17 cellular contexts compared by ENCODE assay signal in genomic region chr1:241406421-241406820, GRCh38. TPM values are rescaled to one million over a fixed set of nuclear protein-coding genes. Genes with fewer than 3 reads are reported as not detected.
DNase-seq lines count a peak whose midpoint lies in the region; FAIRE-seq and TF ChIP-seq lines count a peak whose summit lies in the region.
"Had no signal": no experiment of that assay in that cellular context is flagged by ENCODE, and none has a peak within 500 bp of the region (broad histone marks: within the 10 kb centered on the region; RNA-seq: fewer than 3 reads in every experiment).

No MANE protein-coding gene starts in this region.

- no peak overlapping the region for H3K4ac ChIP-seq in H1 (replicated peaks; ENCODE audit: insufficient read length, low read depth, low read length)
- no peak overlapping the region for H3K4ac ChIP-seq in mesenchymal stem cell (ENCODE audit: low read depth in 1 of 2, low read length in 2 of 2)

- H3K23ac ChIP-seq in H1 (ENCODE audit: insufficient read length) (peak overlapping the region; percentile 47), mesenchymal stem cell (ENCODE audit: low read length in 2 of 2) (no peak overlapping the region)

- TF ChIP-seq CTCF in H1 (IDR thresholded peaks at IDR 0.05; ENCODE audit: control extremely low read depth in 1 of 3, insufficient read depth in 1 of 3, low read depth in 1 of 3, low read length in 3 of 3) (no peak), coronary artery (IDR thresholded peaks at IDR 0.05) (no peak)

- no peaks in the 10 kb centered on the region for H3K79me1 ChIP-seq in H1 (ENCODE audit: low read depth, low read length)
- no peaks in the 10 kb centered on the region for H3K79me1 ChIP-seq in mesenchymal stem cell (replicated peaks; ENCODE audit: low read length, poor library complexity, severe bottlenecking)

- no peak overlapping the region for H2BK5ac ChIP-seq in H1 (ENCODE audit: low read depth, low read length)
- H2BK5ac ChIP-seq in mesenchymal stem cell (ENCODE audit: low read depth, low read length, poor library complexity, severe bottlenecking) = no peak overlapping the region

- DNase-seq in A172 (ENCODE audit: low spot score) (peak; percentile 87), M059J (ENCODE audit: low read depth) (peak; percentile 70), H1 (ENCODE audit: low read depth in 1 of 2, low spot score in 2 of 2) (no peak), mesenchymal stem cell (no peak), DMS79 treated with DMSO at 0.1 percent for 48 hours (lab: John Stamatoyannopoulos, UW) (no peak), coronary artery (ENCODE audit: low spot score) (no peak), SK-N-DZ (ENCODE audit: low spot score) (no peak), NCI-H1105 treated with DMSO at 0.1 percent for 48 hours (lab: John Stamatoyannopoulos, UW) (no peak)
- DNase-seq: Calu3; CD8-positive, alpha-beta T cell; GF-D8; GOT3; H9 had no signal

- no peak overlapping the region for H2AFZ ChIP-seq in H1 (ENCODE audit: low read length)
- no peak overlapping the region for H2AFZ ChIP-seq in mesenchymal stem cell (ENCODE audit: low read depth, low read length)

- H2BK15ac ChIP-seq in H1 (ENCODE audit: low read length) (no peak overlapping the region), mesenchymal stem cell (ENCODE audit: low read depth, poor library complexity, severe bottlenecking) (no peak overlapping the region)

- no peak overlapping the region for H3K56ac ChIP-seq in H1 (replicated peaks; ENCODE audit: insufficient read length, low read depth, low read length)

- no peak for TF ChIP-seq POLR2A in H1 (IDR thresholded peaks at IDR 0.05; ENCODE audit: control extremely low read depth in 1 of 2, low read depth in 2 of 2, low read length in 2 of 2)

- H3K27me3 ChIP-seq in H1 (replicated peaks in 1 of 4; ENCODE audit: control insufficient read depth in 3 of 4, extremely low read depth in 1 of 4, insufficient read depth in 3 of 4, low read length in 3 of 4) = no peaks in the 10 kb centered on the region
- H3K27me3 ChIP-seq in mesenchymal stem cell (ENCODE audit: control insufficient read depth in 1 of 2, insufficient read depth in 1 of 2, low read length in 2 of 2) = no peaks in the 10 kb centered on the region
- H3K27me3 ChIP-seq: BLaER1 had no signal

- no peak overlapping the region for H3K4me2 ChIP-seq in H1 (ENCODE audit: insufficient read depth in 1 of 2, low read depth in 2 of 2, low read length in 2 of 2)
- H3K4me2 ChIP-seq in mesenchymal stem cell (ENCODE audit: low read length, poor library complexity, severe bottlenecking) = no peak overlapping the region
- H3K4me2 ChIP-seq: BLaER1 had no signal

- CTCF ChIA-PET in H1 (lab: Charles Lee; ENCODE audit: partially characterized antibody) = interaction anchor here (1.1 to 2.5 kb wide), 5 partner anchors 9 to 519 kb away, joined by 3 to 11 read pairs (median 6); no protein-coding TSS in a partner anchor

- H4K8ac ChIP-seq in H1 (ENCODE audit: extremely low read depth, insufficient read depth, low read length) (no peak overlapping the region), mesenchymal stem cell (ENCODE audit: low read length) (peak overlapping the region; percentile 28)

- H4K91ac ChIP-seq in H1 (replicated peaks; ENCODE audit: insufficient read length, low read length) = no peak overlapping the region
- no peak overlapping the region for H4K91ac ChIP-seq in mesenchymal stem cell (ENCODE audit: low read length)

- H3K27ac ChIP-seq in H1 (ENCODE audit: low read depth, low read length) (no peak overlapping the region), mesenchymal stem cell (ENCODE audit: low read length, poor library complexity, severe bottlenecking) (no peak overlapping the region), coronary artery (no peak overlapping the region)
- H3K27ac ChIP-seq: 22Rv1, BLaER1 had no signal

- H3K4me1 ChIP-seq in H1 (replicated peaks in 1 of 4; ENCODE audit: control insufficient read depth in 3 of 4, insufficient read depth in 4 of 4, low read length in 3 of 4) (no peaks in the 10 kb centered on the region), mesenchymal stem cell (ENCODE audit: control insufficient read depth, insufficient read depth, low read depth, low read length) (no peaks in the 10 kb centered on the region)

- 89% methylated on average over 3 of the region's 3 CpGs; no CpG with 5 or more reads in 1 of the 2 experiments for WGBS in H1 (ENCODE audit: extremely low coverage in 1 of 2, insufficient coverage in 1 of 2, insufficient read length in 1 of 2, insufficient replicate concordance in 2 of 2, low coverage in 1 of 2, low lambda C conversion rate in 2 of 2, missing lambda C conversion rate in 1 of 2), 2 experiments
- over 99% methylated on average over 3 of the region's 3 CpGs for WGBS in mesenchymal stem cell

- H3K9me3 ChIP-seq in H1 (ENCODE audit: insufficient read depth in 2 of 2, low read depth in 1 of 2, low read length in 1 of 2) = no peaks in the 10 kb centered on the region
- no peaks in the 10 kb centered on the region for H3K9me3 ChIP-seq in mesenchymal stem cell (ENCODE audit: control insufficient read depth, low read length)
- H3K9me3 ChIP-seq: BLaER1 had no signal

- H3K79me2 ChIP-seq in H1 (ENCODE audit: control insufficient read depth in 1 of 2, insufficient read depth in 2 of 2, low read length in 2 of 2) = no peaks in the 10 kb centered on the region

- H3K23me2 ChIP-seq in H1 (ENCODE audit: low read depth, low read length) = no peaks in the 10 kb centered on the region; the same call in 1 of the 2 replicates

- H2AK5ac ChIP-seq in H1 (ENCODE audit: low read depth, low read length) = no peak overlapping the region
- no peak overlapping the region for H2AK5ac ChIP-seq in mesenchymal stem cell (ENCODE audit: low read length, severe bottlenecking)

- H3K9ac ChIP-seq in H1 (replicated peaks in 1 of 4; ENCODE audit: extremely low read depth in 1 of 4, low read depth in 3 of 4, low read length in 3 of 4) = no peak overlapping the region
- H3K9ac ChIP-seq in mesenchymal stem cell (ENCODE audit: low read length) = no peak overlapping the region
- H3K9ac ChIP-seq: BLaER1 had no signal

- no peak overlapping the region for H2BK120ac ChIP-seq in H1 (replicated peaks; ENCODE audit: low read depth, low read length)
- H2BK120ac ChIP-seq in mesenchymal stem cell (ENCODE audit: low read depth, low read length) = no peak overlapping the region

- no peaks in the 10 kb centered on the region for H4K20me1 ChIP-seq in H1 (replicated peaks in 1 of 2; ENCODE audit: control insufficient read depth in 1 of 2, insufficient read depth in 2 of 2, low read length in 2 of 2)
- H4K20me1 ChIP-seq: BLaER1 had no signal

- FAIRE-seq in H1 (lab: Jason Lieb, UNC) = no peak

- no peak overlapping the region for H2BK20ac ChIP-seq in H1 (ENCODE audit: low read length)

- no peak for TF ChIP-seq EP300 in H1 (IDR thresholded peaks at IDR 0.05; ENCODE audit: borderline replicate concordance in 1 of 2, low read depth in 2 of 2, low read length in 2 of 2)

- POLR2A ChIA-PET in H1 (lab: Charles Lee; ENCODE audit: partially characterized antibody) = interaction anchor here (1.5 kb wide), 1 partner anchor 9 kb away, joined by 4 read pairs; no protein-coding TSS in a partner anchor

- no peak overlapping the region for H4K5ac ChIP-seq in H1 (ENCODE audit: insufficient read length, low read depth, low read length)

- H3K4me3 ChIP-seq in H1 (ENCODE audit: extremely low read depth in 1 of 4, insufficient read depth in 2 of 4, low read depth in 3 of 4, low read length in 4 of 4) (no peak overlapping the region), mesenchymal stem cell (ENCODE audit: insufficient read depth in 1 of 2, low read depth in 1 of 2, low read length in 2 of 2) (no peak overlapping the region), coronary artery (no peak overlapping the region)
- H3K4me3 ChIP-seq: BLaER1 had no signal

- H3K36me3 ChIP-seq in H1 (ENCODE audit: control insufficient read depth in 2 of 4, insufficient read depth in 4 of 4, low read length in 3 of 4) (no peaks in the 10 kb centered on the region), mesenchymal stem cell (ENCODE audit: control insufficient read depth in 1 of 2, insufficient read depth in 2 of 2, low read depth in 1 of 2, low read length in 2 of 2) (no peaks in the 10 kb centered on the region)
- H3K36me3 ChIP-seq: BLaER1 had no signal

- no peak overlapping the region for H2BK12ac ChIP-seq in H1 (ENCODE audit: low read depth, low read length)
- H2BK12ac ChIP-seq in mesenchymal stem cell (ENCODE audit: low read length in 2 of 2) = no peak overlapping the region

- no peak for TF ChIP-seq RAD21 in H1 (IDR thresholded peaks at IDR 0.05 in 1 of 2, conservative IDR thresholded peaks at IDR 0.05 in 1 of 2; ENCODE audit: low read depth in 2 of 2, low read length in 2 of 2)

- H3K18ac ChIP-seq in H1 (ENCODE audit: extremely low read depth, low read length) (no peak overlapping the region), mesenchymal stem cell (ENCODE audit: low read depth in 1 of 2, low read length in 2 of 2) (no peak overlapping the region)

- H3K14ac ChIP-seq in H1 (ENCODE audit: insufficient read length) = no peak overlapping the region
- H3K14ac ChIP-seq in mesenchymal stem cell (ENCODE audit: low read length in 2 of 2) = no peak overlapping the region

TF ChIP-seq in H1, 55 proteins besides CTCF, POLR2A, EP300 and RAD21 (continues in another document):
- TF ChIP-seq SAP30 (IDR thresholded peaks at IDR 0.05; ENCODE audit: insufficient read depth, insufficient replicate concordance, low read length) (no peak), JUND (IDR thresholded peaks at IDR 0.05; ENCODE audit: low read length) (no peak), GABPA (IDR thresholded peaks at IDR 0.05; ENCODE audit: borderline replicate concordance, insufficient read depth, low read length) (no peak), ASH2L (IDR thresholded peaks at IDR 0.05; ENCODE audit: low read length) (no peak), FOSL1 (IDR thresholded peaks at IDR 0.05; ENCODE audit: insufficient read depth, low read depth, low read length) (no peak), NANOG (IDR thresholded peaks at IDR 0.05; ENCODE audit: insufficient read depth, low read depth, low read length, poor library complexity, severe bottlenecking) (no peak)

RNA-seq across cellular contexts. Expression of gene RGS7, which starts 49.4 kb away (rescaled TPM):
- 12.4 and 16.5 TPM in 2 replicates for total RNA-seq in A172 (2014; rRNA removed; shearing (Covaris generic))
- 4.5 and 7.4 TPM in 2 replicates for total RNA-seq in M059J (2014; rRNA removed; shearing (Covaris generic))
- 2.1 and 3.0 TPM in 2 replicates for total RNA-seq in H1 (2021; fragmentation: NEBNext Ultra II Directional; extraction: Animal tissue kit (Norgen Biotek cat#: 25700))
- 0.88 and 1.6 TPM in 2 replicates for polyA plus RNA-seq in H1 (2011; rRNA removed)
- polyA plus RNA-seq in H1 (2011; cell fraction: cytosol; rRNA removed) = 1.6 TPM
- polyA plus RNA-seq in H1 (2011; cell fraction: nucleus; rRNA removed) = 1.1 TPM
- polyA plus RNA-seq in H1 (2012, experiment 1 of 2) = 1.7 to 2.6 TPM (median 2.2 TPM) in 4 replicates
- polyA plus RNA-seq in H1 (2012, experiment 2 of 2) = 0.51 TPM
- 1.2 TPM for polyA plus RNA-seq in H1 (2013, experiment 1 of 2)
- polyA plus RNA-seq in H1 (2013, experiment 2 of 2) = 1.2 TPM
- polyA minus RNA-seq in H1 (2011; rRNA and poly(A)+ RNA removed) = 1.3 and 2.4 TPM in 2 replicates
- polyA minus RNA-seq in H1 (2011; cell fraction: cytosol; rRNA and poly(A)+ RNA removed) = 1.7 TPM
- 5.5 TPM for polyA minus RNA-seq in H1 (2011; cell fraction: nucleus; rRNA and poly(A)+ RNA removed)
- polyA plus RNA-seq in mesenchymal stem cell (2013, experiment 1 of 2) = 0.01 TPM
- polyA plus RNA-seq in mesenchymal stem cell (2013, experiment 2 of 2) = not detected
- polyA plus RNA-seq in SK-N-DZ (2014; cell fraction: cytosol; rRNA removed) = 13.0 and 16.9 TPM in 2 replicates
- 10.6 and 14.5 TPM in 2 replicates for polyA plus RNA-seq in SK-N-DZ (2014; cell fraction: nucleus; rRNA removed)
- total RNA-seq: A673; CD8-positive, alpha-beta T cell had no signal
- polyA plus RNA-seq: CD14-positive monocyte had no signal

Comparison
In these comparisons a context has a peak if more than half of its experiments do, and no peak if none do; other contexts are left out.
1. DNase-seq: peak in A172 (single experiment) and M059J (single experiment); none in H1 (0 of 2), mesenchymal stem cell (single experiment), DMS79 treated with DMSO at 0.1 percent for 48 hours (single experiment), coronary artery (single experiment), SK-N-DZ (single experiment) and NCI-H1105 treated with DMSO at 0.1 percent for 48 hours (single experiment).